17 cellular contexts compared by ENCODE assay signal in genomic region chr1:21058035-21058793, GRCh38.
"Had no signal": no experiment of that assay in that cellular context is flagged by ENCODE, and none has a peak within 500 bp of the region (broad histone marks: within the 10 kb centered on the region; RNA-seq: fewer than 3 reads in every experiment).

No MANE protein-coding gene starts in this region.

- H3K9me3 ChIP-seq: gastroesophageal sphincter, ovary, thyroid gland had no signal

- H3K36me3 ChIP-seq: gastroesophageal sphincter, ovary, thyroid gland had no signal

- H3K9me3 Mint-ChIP-seq: activated naive CD4-positive, alpha-beta T cell treated with anti-CD3 and anti-CD28 coated beads, Interleukin-2, amount 50 U/mL, for 24 hours had no signal

- H3K4me3 ChIP-seq: coronary artery, gastroesophageal sphincter, ovary, thyroid gland had no signal

- H3K27me3 Mint-ChIP-seq: activated naive CD4-positive, alpha-beta T cell treated with anti-CD3 and anti-CD28 coated beads, Interleukin-2, amount 50 U/mL, for 24 hours had no signal

- H3K4me3 Mint-ChIP-seq: activated naive CD4-positive, alpha-beta T cell treated with anti-CD3 and anti-CD28 coated beads, Interleukin-2, amount 50 U/mL, for 24 hours had no signal

- H3K4me1 Mint-ChIP-seq: activated naive CD4-positive, alpha-beta T cell treated with anti-CD3 and anti-CD28 coated beads, Interleukin-2, amount 50 U/mL, for 24 hours had no signal

- H3K4me1 ChIP-seq: gastroesophageal sphincter had no signal

- H3K27me3 ChIP-seq: gastroesophageal sphincter, ovary, thyroid gland had no signal

- H3K27ac ChIP-seq: coronary artery, gastroesophageal sphincter, ovary had no signal

- ATAC-seq: gastroesophageal sphincter, sciatic nerve had no signal

- DNase-seq: activated CD4-positive, alpha-beta T cell treated with anti-CD3 and anti-CD28 coated beads, Interleukin-2, amount 50 U/mL, for 4 hours; activated CD4-positive, CD25-positive, alpha-beta regulatory T cell treated with anti-CD3 and anti-CD28 coated beads, Interleukin-2, amount 50 U/mL, for 72 hours; activated effector memory CD4-positive, alpha-beta T cell treated with anti-CD3 and anti-CD28 coated beads, Interleukin-2, amount 50 U/mL, for 16 hours; effector memory CD4-positive, alpha-beta T cell; kidney; mesenchymal stem cell; ovary; SIG-M5; stimulated activated CD4-positive, alpha-beta T cell treated with anti-CD3 and anti-CD28 coated beads, Interleukin-2, amount 100 ng/mL, for 24 hours; T-helper 2 cell; thyroid gland had no signal

- H3K27ac Mint-ChIP-seq: activated naive CD4-positive, alpha-beta T cell treated with anti-CD3 and anti-CD28 coated beads, Interleukin-2, amount 50 U/mL, for 24 hours had no signal

- FAIRE-seq: TTC549, urothelium cell line had no signal
